ENCODE assay signal across 15 cellular contexts in the genomic region with DNA sequence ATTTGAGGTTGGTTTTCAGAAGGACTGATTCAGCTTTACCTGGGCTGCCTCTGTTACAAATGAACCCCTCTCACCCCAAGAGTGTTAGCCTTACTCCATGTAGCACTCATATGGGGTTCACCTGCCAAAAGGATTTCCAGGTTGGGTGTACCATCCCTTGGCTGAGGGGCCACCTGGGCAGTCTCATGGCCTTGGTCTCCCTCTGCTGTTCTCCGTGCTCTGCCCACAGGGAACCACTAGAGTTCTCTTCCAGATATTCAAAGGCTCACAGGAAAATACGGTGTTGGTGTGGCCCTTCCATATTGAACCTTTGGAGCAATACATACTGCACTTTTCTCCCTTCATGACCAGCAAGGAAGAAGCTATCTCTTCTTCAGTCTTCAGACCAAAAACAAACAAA. TPM values are rescaled to one million over a fixed set of nuclear protein-coding genes. Genes with fewer than 3 reads are reported as not detected.
DNase-seq lines count a peak whose midpoint lies in the region; ATAC-seq and TF ChIP-seq lines count a peak whose summit lies in the region.
"Had no signal": no experiment of that assay in that cellular context is flagged by ENCODE, and none has a peak within 500 bp of the region (broad histone marks: within the 10 kb centered on the region; RNA-seq: fewer than 3 reads in every experiment).

No MANE protein-coding gene starts in this region.

- H3K27ac ChIP-seq in heart left ventricle (no peak overlapping the region), HCT116 (ENCODE audit: low read depth, low read length) (no peak overlapping the region), foreskin keratinocyte (no peak overlapping the region), Peyer's patch (no peak overlapping the region)
- H3K27ac ChIP-seq: 22Rv1; BLaER1 treated with 17β-estradiol and CSF1 and Interleukin-3, amounts not matched to agents 10 nM and 100 nM; HL-60 had no signal

- CTCF ChIA-PET in HCT116 (lab: Charles Lee): no interaction called here
- CTCF ChIA-PET in HEK293T (lab: Yijun Ruan, JAX): interaction anchor here (0.7 kb wide), 1 partner anchor 11 kb away, joined by 3 read pairs; no protein-coding TSS in a partner anchor

- H3K4me3 ChIP-seq in heart left ventricle: no peak overlapping the region
- H3K4me3 ChIP-seq in HCT116 (replicated peaks in 1 of 2; ENCODE audit: low read depth in 1 of 2, low read length in 2 of 2): no peak overlapping the region
- H3K4me3 ChIP-seq in Peyer's patch: no peak overlapping the region
- H3K4me3 ChIP-seq: BLaER1 treated with 17β-estradiol and CSF1 and Interleukin-3, amounts not matched to agents 10 nM and 100 nM had no signal

- TF ChIP-seq CTCF in heart left ventricle (IDR thresholded peaks at IDR 0.05) (peak in 9 of 12 donors; percentile 11 to 34 (median 20)), HCT116 (IDR thresholded peaks at IDR 0.05 in 2 of 3, conservative IDR thresholded peaks at IDR 0.05 in 1 of 3; ENCODE audit: borderline replicate concordance in 1 of 3, insufficient read depth in 1 of 3, low read depth in 2 of 3, low read length in 2 of 3) (no peak), chondrocyte (IDR thresholded peaks at IDR 0.05) (peak; percentile 9), foreskin keratinocyte (conservative IDR thresholded peaks at IDR 0.05) (no peak), Peyer's patch (IDR thresholded peaks at IDR 0.05) (no peak)

- H3K9me2 ChIP-seq in HCT116 (ENCODE audit: insufficient read depth): no peaks in the 10 kb centered on the region

- peaks cover 0 to 3% (median 0%) of the 10 kb centered on the region in 12 donors for H3K9me3 ChIP-seq in heart left ventricle
- 0 out of 4 replicates have a peak, but pooled peaks cover 0 to 10% of the 10 kb centered on the region in 2 experiments for H3K9me3 ChIP-seq in HCT116 (ENCODE audit: control insufficient read depth in 1 of 2, insufficient read depth in 1 of 2, low read depth in 1 of 2, low read length in 2 of 2)
- no peaks in the 10 kb centered on the region for H3K9me3 ChIP-seq in Peyer's patch

- TF ChIP-seq RAD21 in HCT116 (IDR thresholded peaks at IDR 0.05; ENCODE audit: low read depth): peak; percentile 19; the same call in 1 of the 2 replicates

- WGBS in heart left ventricle, 4 donors: 73 to 91% (median 81%) methylated on average over 2 of the region's 2 CpGs

- H3K9ac ChIP-seq in HCT116 (ENCODE audit: low read length): no peak overlapping the region
- H3K9ac ChIP-seq: BLaER1 treated with 17β-estradiol and CSF1 and Interleukin-3, amounts not matched to agents 10 nM and 100 nM had no signal

- H3K9me3 Mint-ChIP-seq in chondrocyte (ENCODE audit: low read depth): peaks cover 19% of the 10 kb centered on the region

- POLR2A ChIA-PET in HCT116 (lab: Charles Lee): no interaction called here
- POLR2A ChIA-PET in HEK293T (lab: Yijun Ruan, JAX): no interaction called here

- no peak overlapping the region for H3K27ac Mint-ChIP-seq in chondrocyte (ENCODE audit: unreplicated experiment)
- H3K27ac Mint-ChIP-seq: CD4-positive, CD25-positive, alpha-beta regulatory T cell had no signal

- H3K4me1 ChIP-seq in heart left ventricle (no peaks in the 10 kb centered on the region), HCT116 (ENCODE audit: control insufficient read depth in 1 of 2, insufficient read depth in 2 of 2, low read length in 2 of 2) (no peaks in the 10 kb centered on the region), foreskin keratinocyte (no peaks in the 10 kb centered on the region), Peyer's patch (no peaks in the 10 kb centered on the region)
- H3K4me1 ChIP-seq: BLaER1 treated with 17β-estradiol and CSF1 and Interleukin-3, amounts not matched to agents 10 nM and 100 nM had no signal

- no peak for DNase-seq in heart left ventricle
- no peak for DNase-seq in Right ventricle myocardium inferior (ENCODE audit: missing footprints)
- no peak for DNase-seq in HCT116 (ENCODE audit: low read depth, low spot score)
- no peak for DNase-seq in chondrocyte (ENCODE audit: low spot score)
- peak; percentile 22 for DNase-seq in iPS-NIHi7 (ENCODE audit: extremely low spot score)
- no peak for DNase-seq in foreskin keratinocyte
- no peak for DNase-seq in HEK293T (ENCODE audit: extremely low spot score)
- DNase-seq in Peyer's patch: no peak
- DNase-seq: Calu3; CD4-positive, CD25-positive, alpha-beta regulatory T cell; DMS79; HCEC 1CT had no signal

- no TSS peak for BruUV-seq in HCT116 (replicated peaks; lab: Mats Ljungman, UMichigan)

- no peak overlapping the region for H3K4me3 Mint-ChIP-seq in chondrocyte (ENCODE audit: unreplicated experiment)
- H3K4me3 Mint-ChIP-seq: CD4-positive, CD25-positive, alpha-beta regulatory T cell had no signal

- H3K27me3 ChIP-seq in heart left ventricle (no peaks in the 10 kb centered on the region), HCT116 (ENCODE audit: insufficient read depth, low read length) (no peaks in the 10 kb centered on the region), foreskin keratinocyte (no peaks in the 10 kb centered on the region), Peyer's patch (no peaks in the 10 kb centered on the region)
- H3K27me3 ChIP-seq: BLaER1 treated with 17β-estradiol and CSF1 and Interleukin-3, amounts not matched to agents 10 nM and 100 nM had no signal

- H3K79me2 ChIP-seq in HCT116 (ENCODE audit: insufficient read depth, low read length): no peaks in the 10 kb centered on the region

- no peaks in the 10 kb centered on the region for H3K36me3 Mint-ChIP-seq in chondrocyte (ENCODE audit: low read depth)
- H3K36me3 Mint-ChIP-seq: CD4-positive, CD25-positive, alpha-beta regulatory T cell had no signal

- no peaks in the 10 kb centered on the region for H3K36me3 ChIP-seq in heart left ventricle
- H3K36me3 ChIP-seq in HCT116 (ENCODE audit: control insufficient read depth in 1 of 2, insufficient read depth in 2 of 2, low read length in 2 of 2): no peaks in the 10 kb centered on the region
- H3K36me3 ChIP-seq in Peyer's patch: no peaks in the 10 kb centered on the region
- H3K36me3 ChIP-seq: BLaER1 treated with 17β-estradiol and CSF1 and Interleukin-3, amounts not matched to agents 10 nM and 100 nM had no signal

- ATAC-seq in heart left ventricle (peak in 2 of 4 donors; percentile 41 to 57), Right ventricle myocardium inferior (no peak), HCT116 (no peak), foreskin keratinocyte (no peak)

- TF ChIP-seq POLR2A in heart left ventricle (IDR thresholded peaks at IDR 0.05): no peak
- TF ChIP-seq POLR2A in HCT116 (IDR thresholded peaks at IDR 0.05; ENCODE audit: borderline replicate concordance, extremely low read depth, insufficient read depth, insufficient read length): no peak
- no peak for TF ChIP-seq POLR2A in Peyer's patch (IDR thresholded peaks at IDR 0.05)

- RAD21 ChIA-PET in HCT116 (lab: Charles Lee; ENCODE audit: low non-redundant PET in 1 of 2, low total read pairs in 2 of 2, uncharacterized antibody in 2 of 2, unreplicated experiment in 2 of 2): no interaction called here

- peaks cover under 1% of the 10 kb centered on the region for H3K27me3 Mint-ChIP-seq in chondrocyte (ENCODE audit: low read depth)

- intact Hi-C loops in heart left ventricle (cut with DNase I): loop anchor here in 1 of 10 donors (5.0 kb wide), 1 partner anchor 783 kb away; no protein-coding TSS in a partner anchor
- intact Hi-C loops in Right ventricle myocardium inferior (cut with DNase I): loop anchor here (5.0 kb wide), 1 partner anchor 223 kb away; no protein-coding TSS in a partner anchor
- intact Hi-C loops in HCT116 (cut with micrococcal nuclease): no loop called here

- no peak overlapping the region for H2AFZ ChIP-seq in HCT116 (ENCODE audit: low read depth, low read length, poor library complexity, severe bottlenecking)

- H3K4me1 Mint-ChIP-seq in chondrocyte (ENCODE audit: low read depth): no peaks in the 10 kb centered on the region
- H3K4me1 Mint-ChIP-seq: CD4-positive, CD25-positive, alpha-beta regulatory T cell had no signal

- no peak overlapping the region for H3K4me2 ChIP-seq in HCT116 (ENCODE audit: low read length)
- H3K4me2 ChIP-seq: BLaER1 treated with 17β-estradiol and CSF1 and Interleukin-3, amounts not matched to agents 10 nM and 100 nM had no signal

- no peaks in the 10 kb centered on the region for H4K20me1 ChIP-seq in HCT116 (ENCODE audit: insufficient read depth)
- H4K20me1 ChIP-seq: BLaER1 treated with 17β-estradiol and CSF1 and Interleukin-3, amounts not matched to agents 10 nM and 100 nM had no signal

TF ChIP-seq in HCT116, 20 proteins besides CTCF, POLR2A, EP300 and RAD21 (continues in another document):
- TF ChIP-seq YY1 (IDR thresholded peaks at IDR 0.05; ENCODE audit: extremely low read depth, insufficient replicate concordance, low read depth, low read length) (no peak), SP1 (IDR thresholded peaks at IDR 0.05; ENCODE audit: low read depth) (no peak), JUND (IDR thresholded peaks at IDR 0.05) (no peak), POLR2AphosphoS5 (IDR thresholded peaks at IDR 0.05; ENCODE audit: low read depth, low read length) (no peak), EGR1 (IDR thresholded peaks at IDR 0.05; ENCODE audit: low read depth) (no peak), FOSL1 (IDR thresholded peaks at IDR 0.05; ENCODE audit: low read depth) (no peak)
- TF ChIP-seq, protein P1, sequence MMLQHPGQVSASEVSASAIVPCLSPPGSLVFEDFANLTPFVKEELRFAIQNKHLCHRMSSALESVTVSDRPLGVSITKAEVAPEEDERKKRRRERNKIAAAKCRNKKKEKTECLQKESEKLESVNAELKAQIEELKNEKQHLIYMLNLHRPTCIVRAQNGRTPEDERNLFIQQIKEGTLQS (IDR thresholded peaks at IDR 0.05): no peak

TF ChIP-seq in HEK293T, 16 proteins besides CTCF, POLR2A, EP300 and RAD21:
- TF ChIP-seq L3MBTL2 (conservative IDR thresholded peaks at IDR 0.05): no peak
- TF ChIP-seq BHLHE40 (IDR thresholded peaks at IDR 0.05; ENCODE audit: borderline replicate concordance): no peak
- TF ChIP-seq, protein P2, sequence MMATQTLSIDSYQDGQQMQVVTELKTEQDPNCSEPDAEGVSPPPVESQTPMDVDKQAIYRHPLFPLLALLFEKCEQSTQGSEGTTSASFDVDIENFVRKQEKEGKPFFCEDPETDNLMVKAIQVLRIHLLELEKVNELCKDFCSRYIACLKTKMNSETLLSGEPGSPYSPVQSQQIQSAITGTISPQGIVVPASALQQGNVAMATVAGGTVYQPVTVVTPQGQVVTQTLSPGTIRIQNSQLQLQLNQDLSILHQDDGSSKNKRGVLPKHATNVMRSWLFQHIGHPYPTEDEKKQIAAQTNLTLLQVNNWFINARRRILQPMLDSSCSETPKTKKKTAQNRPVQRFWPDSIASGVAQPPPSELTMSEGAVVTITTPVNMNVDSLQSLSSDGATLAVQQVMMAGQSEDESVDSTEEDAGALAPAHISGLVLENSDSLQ (IDR thresholded peaks at IDR 0.05): no peak
- no peak for TF ChIP-seq TARDBP (IDR thresholded peaks at IDR 0.05)
- no peak for TF ChIP-seq SUZ12 (IDR thresholded peaks at IDR 0.05)

RNA-seq across cellular contexts. Expression of a gene that starts 18.0 kb away (rescaled TPM):
- total RNA-seq in heart left ventricle (10 to 100 TPM in 5 of 9 donors, 1 to 10 TPM in 4; 4.9 to 19.7 (median 12.0) TPM), Right ventricle myocardium inferior (7.4 TPM), HCT116 (2021; ENCODE audit: unreplicated experiment) (5.1 TPM), chondrocyte (9.3 to 14.0 TPM (median 10.6 TPM) in 3 replicates), foreskin keratinocyte (9.0 and 10.9 TPM in 2 replicates), Peyer's patch (1 to 10 TPM; 3.9 to 9.9 (median 5.3) TPM)
- polyA plus RNA-seq in heart left ventricle (1 to 10 TPM; 2.0 to 2.1 TPM), foreskin keratinocyte (2.1 and 2.2 TPM in 2 replicates)
- 1.3 and 1.5 TPM in 2 replicates for polyA plus RNA-seq in HCT116 (2012)

Comparison
In these comparisons a context has a peak if more than half of its experiments do, and no peak if none do; other contexts are left out.
1. CTCF ChIP-seq: peak in heart left ventricle (9 of 12) and chondrocyte (single experiment); none in HCT116 (0 of 3), foreskin keratinocyte (single experiment) and Peyer's patch (0 of 6).